ENCODE assay signal across 25 cellular contexts in the genomic region with DNA sequence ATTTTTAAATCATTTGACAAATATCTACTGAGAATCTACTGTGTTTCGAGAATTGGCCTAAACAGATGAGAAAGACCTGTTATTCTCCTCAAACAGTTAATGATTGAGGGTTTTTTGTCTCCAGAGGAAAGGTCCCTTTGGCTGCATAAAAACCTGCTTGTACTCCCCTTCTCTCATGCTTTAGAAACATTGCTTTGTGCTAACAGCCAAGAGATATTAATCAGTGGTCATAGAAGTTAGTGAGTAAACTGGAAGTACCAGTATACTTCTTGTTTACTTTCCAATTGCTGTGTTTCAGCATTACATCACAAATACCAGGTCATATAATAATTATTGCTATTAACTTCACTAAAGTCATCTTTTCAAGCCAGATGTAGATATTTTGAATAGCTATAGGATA.
"Had no signal": no experiment of that assay in that cellular context is flagged by ENCODE, and none has a peak within 500 bp of the region (broad histone marks: within the 10 kb centered on the region; RNA-seq: fewer than 3 reads in every experiment).

No MANE protein-coding gene starts in this region.

- DNase-seq: activated B cell treated with CpG ODN at 0.5 μM for 24 hours; activated CD4-positive, alpha-beta T cell treated with anti-CD3 and anti-CD28 coated beads for 4 hours; activated CD4-positive, alpha-beta T cell treated with anti-CD3 and anti-CD28 coated beads, Interleukin-2, amount 50 U/mL, for 48 hours; activated CD8-positive, alpha-beta memory T cell treated with anti-CD3 and anti-CD28 coated beads, Interleukin-2, amount 50 U/mL, for 48 hours; activated effector memory CD4-positive, alpha-beta T cell treated with anti-CD3 and anti-CD28 coated beads, Interleukin-2, amount 50 U/mL, for 16 hours; activated naive CD4-positive, alpha-beta T cell treated with anti-CD3 and anti-CD28 coated beads, Interleukin-2, amount 10 ng/mL, durations not matched to agents 7 days and 5 days; activated naive CD8-positive, alpha-beta T cell treated with anti-CD3 and anti-CD28 coated beads, Interleukin-2, amount 50 U/mL, for 24 hours; activated T-cell treated with anti-CD3 and anti-CD28 coated beads, Interleukin-2, amount 50 U/mL, for 72 hours; anterior cingulate cortex; central memory CD4-positive, alpha-beta T cell; effector memory CD4-positive, alpha-beta T cell; glutamatergic neuron; hippocampal formation; left ventricle myocardium inferior; ovary; stimulated activated CD4-positive, alpha-beta T cell treated with anti-CD3 and anti-CD28 coated beads, Interleukin-15, amount 100 ng/mL, for 24 hours; stimulated activated naive CD4-positive, alpha-beta T cell; T1000 had no signal

- H3K9me3 Mint-ChIP-seq: activated B cell treated with CpG ODN at 0.5 μM for 24 hours; activated naive CD4-positive, alpha-beta T cell treated with anti-CD3 and anti-CD28 coated beads, Interleukin-2, amount 10 ng/mL, durations not matched to agents 7 days and 5 days; activated naive CD8-positive, alpha-beta T cell treated with anti-CD3 and anti-CD28 coated beads, Interleukin-2, amount 50 U/mL, for 24 hours; activated T-cell treated with anti-CD3 and anti-CD28 coated beads, Interleukin-2, amount 50 U/mL, for 72 hours; brain; natural killer cell treated with Interleukin-12 subunit alpha and Interleukin-12 subunit beta and Interleukin-15 and Interleukin-18, amount 100 ng/mL, for 72 hours; T-helper 1 cell treated with Interleukin-12 subunit alpha and Interleukin-12 subunit beta and Interleukin-4 antibody, amounts not matched to agents 30 μg/mL and 1 μg/mL, for 36 hours had no signal

- H3K36me3 Mint-ChIP-seq: activated naive CD4-positive, alpha-beta T cell treated with anti-CD3 and anti-CD28 coated beads, Interleukin-2, amount 10 ng/mL, durations not matched to agents 7 days and 5 days; brain; natural killer cell treated with Interleukin-12 subunit alpha and Interleukin-12 subunit beta and Interleukin-15 and Interleukin-18, amount 100 ng/mL, for 72 hours had no signal

- H3K4me3 Mint-ChIP-seq: activated B cell treated with CpG ODN at 0.5 μM for 24 hours; activated naive CD4-positive, alpha-beta T cell treated with anti-CD3 and anti-CD28 coated beads, Interleukin-2, amount 10 ng/mL, durations not matched to agents 7 days and 5 days; activated naive CD8-positive, alpha-beta T cell treated with anti-CD3 and anti-CD28 coated beads, Interleukin-2, amount 50 U/mL, for 24 hours; activated T-cell treated with anti-CD3 and anti-CD28 coated beads, Interleukin-2, amount 50 U/mL, for 72 hours; brain; natural killer cell treated with Interleukin-12 subunit alpha and Interleukin-12 subunit beta and Interleukin-15 and Interleukin-18, amount 100 ng/mL, for 72 hours; T-helper 1 cell treated with Interleukin-12 subunit alpha and Interleukin-12 subunit beta and Interleukin-4 antibody, amounts not matched to agents 30 μg/mL and 1 μg/mL, for 36 hours had no signal

- ATAC-seq: activated naive CD8-positive, alpha-beta T cell treated with anti-CD3 and anti-CD28 coated beads, Interleukin-2, amount 50 U/mL, for 24 hours; activated T-cell treated with anti-CD3 and anti-CD28 coated beads, Interleukin-2, amount 50 U/mL, for 72 hours; natural killer cell treated with Interleukin-12 subunit alpha and Interleukin-12 subunit beta and Interleukin-15 and Interleukin-18, amount 100 ng/mL, for 72 hours; sciatic nerve had no signal

- H3K4me3 ChIP-seq: esophagus muscularis mucosa, left ventricle myocardium inferior, ovary, smooth muscle cell, thoracic aorta had no signal

- H3K27ac Mint-ChIP-seq: activated B cell treated with CpG ODN at 0.5 μM for 24 hours; activated naive CD4-positive, alpha-beta T cell treated with anti-CD3 and anti-CD28 coated beads, Interleukin-2, amount 10 ng/mL, durations not matched to agents 7 days and 5 days; activated naive CD8-positive, alpha-beta T cell treated with anti-CD3 and anti-CD28 coated beads, Interleukin-2, amount 50 U/mL, for 24 hours; activated T-cell treated with anti-CD3 and anti-CD28 coated beads, Interleukin-2, amount 50 U/mL, for 72 hours; brain; natural killer cell treated with Interleukin-12 subunit alpha and Interleukin-12 subunit beta and Interleukin-15 and Interleukin-18, amount 100 ng/mL, for 72 hours; T-helper 1 cell treated with Interleukin-12 subunit alpha and Interleukin-12 subunit beta and Interleukin-4 antibody, amounts not matched to agents 30 μg/mL and 1 μg/mL, for 36 hours had no signal

- H3K4me1 Mint-ChIP-seq: activated B cell treated with CpG ODN at 0.5 μM for 24 hours; activated naive CD4-positive, alpha-beta T cell treated with anti-CD3 and anti-CD28 coated beads, Interleukin-2, amount 10 ng/mL, durations not matched to agents 7 days and 5 days; activated naive CD8-positive, alpha-beta T cell treated with anti-CD3 and anti-CD28 coated beads, Interleukin-2, amount 50 U/mL, for 24 hours; brain had no signal

- H3K27me3 Mint-ChIP-seq: activated B cell treated with CpG ODN at 0.5 μM for 24 hours; activated naive CD4-positive, alpha-beta T cell treated with anti-CD3 and anti-CD28 coated beads, Interleukin-2, amount 10 ng/mL, durations not matched to agents 7 days and 5 days; activated naive CD8-positive, alpha-beta T cell treated with anti-CD3 and anti-CD28 coated beads, Interleukin-2, amount 50 U/mL, for 24 hours; natural killer cell treated with Interleukin-12 subunit alpha and Interleukin-12 subunit beta and Interleukin-15 and Interleukin-18, amount 100 ng/mL, for 72 hours had no signal
